10 cellular contexts compared by ENCODE assay signal in genomic region chr17:69117855-69118758, GRCh38. TPM values are rescaled to one million over a fixed set of nuclear protein-coding genes. Genes with fewer than 3 reads are reported as not detected.
DNase-seq lines count a peak whose midpoint lies in the region; ATAC-seq, FAIRE-seq and TF ChIP-seq lines count a peak whose summit lies in the region.
"Had no signal": no experiment of that assay in that cellular context is flagged by ENCODE, and none has a peak within 500 bp of the region (broad histone marks: within the 10 kb centered on the region; RNA-seq: fewer than 3 reads in every experiment).

No MANE protein-coding gene starts in this region.

- RAD21 ChIA-PET in GM12878 (lab: Charles Lee; ENCODE audit: unreplicated experiment), result interaction anchor here (0.5 to 2.0 kb wide), 5 partner anchors 25 to 346 kb away, joined by 3 to 4 read pairs (median 3); no protein-coding TSS in a partner anchor

- POLR2A ChIA-PET in GM12878 (lab: Charles Lee), result no interaction called here

- peak overlapping the region; percentile 63 for H2AFZ ChIP-seq in GM12878 (ENCODE audit: control insufficient read depth, low read depth, low read length)

- FAIRE-seq in GM12878 (lab: Jason Lieb, UNC) (peak; percentile 27), frontal cortex (lab: Jason Lieb, UNC) (no peak)

- H3K9ac ChIP-seq in GM12878 (ENCODE audit: control insufficient read depth, insufficient read depth, low read length), result peak overlapping the region; percentile 63

- peaks cover 22% of the 10 kb centered on the region for H3K4me1 ChIP-seq in GM12878 (ENCODE audit: control insufficient read depth, insufficient read depth, low read length)

- no peaks in the 10 kb centered on the region for H3K27me3 ChIP-seq in GM12878 (replicated peaks in 1 of 2; ENCODE audit: control insufficient read depth in 2 of 2, insufficient read depth in 2 of 2, low read length in 1 of 2)

- peak; percentile 49 to 53; a peak in 3 of 4 replicates for TF ChIP-seq EP300 in GM12878 (IDR thresholded peaks at IDR 0.05; ENCODE audit: borderline replicate concordance in 1 of 2, control insufficient read depth in 1 of 2, low read depth in 2 of 2, low read length in 2 of 2)

- TF ChIP-seq RAD21 in GM12878 (IDR thresholded peaks at IDR 0.05; ENCODE audit: insufficient read depth, low read depth, low read length), result no peak

- peaks cover under 1% of the 10 kb centered on the region; the same call in 2 of the 3 replicates for H3K9me3 ChIP-seq in GM12878 (replicated peaks; ENCODE audit: control insufficient read depth, insufficient read depth, low read length)

- ATAC-seq in GM19452 (IDR thresholded peaks at IDR 0.05; ENCODE audit: unreplicated experiment), result peak; percentile 47
- ATAC-seq in HG03025 (IDR thresholded peaks at IDR 0.05; ENCODE audit: low FRiP score, unreplicated experiment), result peak; percentile 38
- peak; percentile 60 for ATAC-seq in GM12878

- H3K4me2 ChIP-seq in GM12878 (ENCODE audit: control insufficient read depth, insufficient read depth), result peak overlapping the region; percentile 93

- no peak for TF ChIP-seq POLR2A in GM12878 (IDR thresholded peaks at IDR 0.05; ENCODE audit: low read depth, low read length)

- in situ Hi-C loops in GM12878 (cut with MboI), result no loop called here

- no peaks in the 10 kb centered on the region for H3K36me3 ChIP-seq in GM12878 (ENCODE audit: control insufficient read depth in 2 of 2, insufficient read depth in 2 of 2, low read length in 1 of 2)

- peak overlapping the region; percentile 93 for H3K27ac ChIP-seq in GM12878 (ENCODE audit: control insufficient read depth, insufficient read depth)

- H3K4me3 ChIP-seq in GM12865 (ENCODE audit: low read depth, low read length), result peak overlapping the region; percentile 55
- H3K4me3 ChIP-seq in GM12878, result peak overlapping the region; percentile 27

- WGBS in GM12878 (ENCODE audit: insufficient coverage, insufficient replicate concordance, low lambda C conversion rate, missing lambda C conversion rate), result 0% methylated on average over 2 of the region's 2 CpGs

- peak; percentile 64 for DNase-seq in GM12865 (ENCODE audit: low read depth)
- peak; percentile 47 for DNase-seq in GM12878 (ENCODE audit: low read depth, low spot score)
- DNase-seq in NCI-H2171 treated with DMSO at 0.1 percent for 48 hours (lab: John Stamatoyannopoulos, UW), result no peak
- no peak for DNase-seq in inferior parietal cortex (ENCODE audit: extremely low spot score)
- DNase-seq in frontal cortex (ENCODE audit: low spot score in 2 of 2), result no peak
- DNase-seq in hippocampal formation (lab: John Stamatoyannopoulos, UW), result no peak
- DNase-seq: immature natural killer cell, OCI-M1 had no signal

- SMC1A ChIA-PET in GM12878 (lab: Charles Lee; ENCODE audit: uncharacterized antibody, unreplicated experiment), result interaction anchor here (0.9 to 2.4 kb wide), 6 partner anchors 11 to 346 kb away, joined by 3 to 10 read pairs (median 7); no protein-coding TSS in a partner anchor

- peaks cover 13% of the 10 kb centered on the region for H3K79me2 ChIP-seq in GM12878 (ENCODE audit: control insufficient read depth, insufficient read depth, low read length)

- no TSS peak for BruUV-seq in GM12878 (replicated peaks; lab: Mats Ljungman, UMichigan)

- intact Hi-C loops in GM12878 (cut with micrococcal nuclease; ENCODE audit: unreplicated experiment), result loop anchor here (2.0 to 5.0 kb wide), 2 partner anchors 104 to 117 kb away; no protein-coding TSS in a partner anchor

- TF ChIP-seq CTCF in GM12865 (IDR thresholded peaks at IDR 0.05; ENCODE audit: insufficient read depth, low read depth, low read length, missing control alignments) (no peak), GM12878 (IDR thresholded peaks at IDR 0.05 in 2 of 3, conservative IDR thresholded peaks at IDR 0.05 in 1 of 3; ENCODE audit: control insufficient read depth in 2 of 3, extremely low read depth in 1 of 3, insufficient read depth in 1 of 3, low read depth in 3 of 3, low read length in 3 of 3) (no peak)

- no peaks in the 10 kb centered on the region for H4K20me1 ChIP-seq in GM12878 (ENCODE audit: control insufficient read depth, insufficient read depth)

- CTCF ChIA-PET in GM12878 (lab: Yijun Ruan, JAX), result interaction anchor here (1.5 kb wide), 1 partner anchor 115 kb away, joined by 3 read pairs; no protein-coding TSS in a partner anchor

TF ChIP-seq in GM12878, 131 proteins besides CTCF, POLR2A, EP300 and RAD21 (continues in another document):
- TF ChIP-seq ZNF217 (IDR thresholded peaks at IDR 0.05) (peak; percentile 29; the same call in 1 of the 2 replicates), ASH2L (IDR thresholded peaks at IDR 0.05; ENCODE audit: borderline replicate concordance, low read depth) (no peak), MXI1 (IDR thresholded peaks at IDR 0.05; ENCODE audit: low read depth, low read length) (no peak), SUPT20H (IDR thresholded peaks at IDR 0.05; ENCODE audit: borderline replicate concordance, control insufficient read depth, low read depth, low read length) (no peak), NBN (IDR thresholded peaks at IDR 0.05) (0 out of 2 replicates have a peak, but pooled peaks have one; percentile 36), REST (IDR thresholded peaks at IDR 0.05; ENCODE audit: low read depth, low read length) (no peak), PAX8 (IDR thresholded peaks at IDR 0.05) (0 out of 2 replicates have a peak, but pooled peaks have one; percentile 16), MTA2 (IDR thresholded peaks at IDR 0.05; ENCODE audit: low read depth) (peak; percentile 96)

RNA-seq across cellular contexts. Expression of gene ABCA6, which starts 23.6 kb away (rescaled TPM):
- 81.0 and 84.3 TPM in 2 replicates for total RNA-seq in GM12878 (2013; cell fraction: nucleolus; rRNA removed)
- total RNA-seq in GM12878 (2014; rRNA removed), result 15.6 and 18.1 TPM in 2 replicates
- 19.5 and 21.4 TPM in 2 replicates for total RNA-seq in GM12878 (2014; rRNA removed; fragmentation: Illumina TruSeq; extraction: Trizol)
- 13.7 and 14.3 TPM in 2 replicates for total RNA-seq in GM12878 (2021)
- 3.5 TPM for polyA plus RNA-seq in GM12878 (2011; ENCODE audit: low read depth)
- 36.9 and 53.4 TPM in 2 replicates for polyA plus RNA-seq in GM12878 (2011; rRNA removed)
- polyA plus RNA-seq in GM12878 (2011; cell fraction: cytosol; rRNA removed), result 14.2 and 15.0 TPM in 2 replicates
- 53.3 and 57.0 TPM in 2 replicates for polyA plus RNA-seq in GM12878 (2011; cell fraction: nucleus; rRNA removed)
- 4.8 and 7.9 TPM in 2 replicates for polyA plus RNA-seq in GM12878 (2012)
- polyA plus RNA-seq in GM12878 (2014; fragmentation: Illumina TruSeq; extraction: Trizol), result 15.6 and 18.6 TPM in 2 replicates
- polyA plus RNA-seq in GM12878 (2014; fragmentation: Nextera tagmentation; extraction: Ambion mirVana), result 10 to 100 TPM in 1 of 2 experiments, 1 to 10 TPM in 1; 9.0 to 10.1 TPM
- polyA plus RNA-seq in GM12878 (2014; rRNA removed), result 7.6 and 11.5 TPM in 2 replicates
- 1 to 10 TPM; 6.8 to 7.0 TPM for polyA plus RNA-seq in GM12878 (2016; fragmentation: Nextera tagmentation; extraction: Ambion mirVana)
- polyA minus RNA-seq in GM12878 (2011; rRNA and poly(A)+ RNA removed), result 41.5 and 47.3 TPM in 2 replicates
- polyA minus RNA-seq in GM12878 (2011; cell fraction: cytosol; rRNA and poly(A)+ RNA removed), result 10.6 and 16.2 TPM in 2 replicates
- 55.2 and 78.9 TPM in 2 replicates for polyA minus RNA-seq in GM12878 (2011; cell fraction: nucleus; rRNA and poly(A)+ RNA removed)
- 3.7 TPM for total RNA-seq in frontal cortex
- polyA plus RNA-seq: immature natural killer cell had no signal

RNA-seq across cellular contexts. Expression of gene ABCA9, which starts 57.4 kb away (rescaled TPM):
- 24.8 and 31.4 TPM in 2 replicates for total RNA-seq in GM12878 (2013; cell fraction: nucleolus; rRNA removed)
- total RNA-seq in GM12878 (2014; rRNA removed), result 0.40 and 0.98 TPM in 2 replicates
- total RNA-seq in GM12878 (2014; rRNA removed; fragmentation: Illumina TruSeq; extraction: Trizol), result 0.51 and 0.54 TPM in 2 replicates
- 0.24 and 0.49 TPM in 2 replicates for total RNA-seq in GM12878 (2021)
- polyA plus RNA-seq in GM12878 (2011; ENCODE audit: low read depth), result 0.31 TPM
- polyA plus RNA-seq in GM12878 (2011; rRNA removed), result 2.9 and 5.0 TPM in 2 replicates
- 0.67 and 0.93 TPM in 2 replicates for polyA plus RNA-seq in GM12878 (2011; cell fraction: cytosol; rRNA removed)
- 9.8 and 10.0 TPM in 2 replicates for polyA plus RNA-seq in GM12878 (2011; cell fraction: nucleus; rRNA removed)
- 0.43 and 0.60 TPM in 2 replicates for polyA plus RNA-seq in GM12878 (2012)
- 0.37 and 1.6 TPM in 2 replicates for polyA plus RNA-seq in GM12878 (2014; fragmentation: Illumina TruSeq; extraction: Trizol)
- polyA plus RNA-seq in GM12878 (2014; fragmentation: Nextera tagmentation; extraction: Ambion mirVana), result under 1 TPM; under 0.01 to 0.02 TPM
- polyA plus RNA-seq in GM12878 (2014; rRNA removed), result 0.26 and 0.30 TPM in 2 replicates
- polyA plus RNA-seq in GM12878 (2016; fragmentation: Nextera tagmentation; extraction: Ambion mirVana), result under 1 TPM; 0.01 to 0.03 TPM
- 12.2 and 12.9 TPM in 2 replicates for polyA minus RNA-seq in GM12878 (2011; rRNA and poly(A)+ RNA removed)
- polyA minus RNA-seq in GM12878 (2011; cell fraction: cytosol; rRNA and poly(A)+ RNA removed), result 1.1 and 1.4 TPM in 2 replicates
- polyA minus RNA-seq in GM12878 (2011; cell fraction: nucleus; rRNA and poly(A)+ RNA removed), result 14.7 and 23.8 TPM in 2 replicates
- total RNA-seq in frontal cortex, result 5.7 TPM

Comparison
In these comparisons a context has a peak if more than half of its experiments do, and no peak if none do; other contexts are left out.
1. DNase-seq: peak in GM12865 (single experiment) and GM12878 (single experiment); none in NCI-H2171 treated with DMSO at 0.1 percent for 48 hours (single experiment), inferior parietal cortex (single experiment), frontal cortex (0 of 2) and hippocampal formation (0 of 2).
2. Peak in every context shown above with its lines, with median percentiles within 50 percentile points of each other: ATAC-seq.